In the genomic region with DNA sequence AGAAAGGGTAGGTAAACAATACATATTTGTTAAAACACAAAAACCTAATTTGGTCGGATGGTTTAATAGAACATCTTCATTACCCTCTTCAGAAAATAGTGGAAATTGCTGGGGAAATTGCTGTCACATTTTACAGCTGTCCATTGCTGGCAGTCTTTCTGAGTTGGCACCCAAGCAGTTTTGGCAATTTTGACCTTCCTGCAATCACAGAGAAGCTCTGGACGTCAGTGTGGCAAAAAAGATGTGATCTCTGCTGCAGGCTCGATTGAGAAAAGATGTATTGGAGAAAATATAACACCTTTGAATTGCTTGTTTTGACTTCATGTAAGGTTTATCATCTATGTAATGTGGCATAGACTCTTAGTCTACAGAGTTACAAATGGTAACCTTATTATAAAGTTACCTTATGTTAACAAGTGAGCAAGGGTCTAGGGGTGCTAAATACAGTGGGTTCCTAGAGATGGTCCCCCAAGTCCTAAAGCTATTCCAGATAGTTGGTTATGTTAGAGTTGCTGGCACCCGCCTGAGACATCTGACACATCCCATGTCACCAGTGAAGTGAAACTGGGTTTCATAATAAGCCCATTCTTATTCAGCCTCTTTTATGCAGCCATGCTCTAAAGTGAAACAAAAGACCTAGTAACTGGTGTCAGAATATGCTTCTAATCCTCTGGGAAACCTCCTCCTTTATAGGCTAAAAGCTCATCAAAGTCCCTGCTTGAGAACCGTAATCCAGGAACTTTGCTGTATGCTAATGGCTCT, we compare ENCODE assay signal across 13 cellular contexts. TPM values are rescaled to one million over a fixed set of nuclear protein-coding genes. Genes with fewer than 3 reads are reported as not detected.
A peak's percentile ranks its signal among the peaks of the same experiment; 100 is the strongest.
DNase-seq lines count a peak whose midpoint lies in the region; ATAC-seq and TF ChIP-seq lines count a peak whose summit lies in the region.
"Had no signal": no experiment of that assay in that cellular context is flagged by ENCODE, and none has a peak within 500 bp of the region (broad histone marks: within the 10 kb centered on the region; RNA-seq: fewer than 3 reads in every experiment).

No MANE protein-coding gene starts in this region.

- peaks cover 7% of the 10 kb centered on the region for H3K36me3 Mint-ChIP-seq in activated naive CD4-positive, alpha-beta T cell treated with anti-CD3 and anti-CD28 coated beads for 36 hours (ENCODE audit: low read depth)

- H3K27me3 Mint-ChIP-seq in activated naive CD4-positive, alpha-beta T cell treated with anti-CD3 and anti-CD28 coated beads for 36 hours (ENCODE audit: low read depth) = no peaks in the 10 kb centered on the region

- H3K36me3 ChIP-seq in right atrium auricular region (no peaks in the 10 kb centered on the region), upper lobe of right lung (no peaks in the 10 kb centered on the region)
- H3K36me3 ChIP-seq: transverse colon had no signal

- H3K4me1 Mint-ChIP-seq in activated naive CD4-positive, alpha-beta T cell treated with anti-CD3 and anti-CD28 coated beads for 36 hours (ENCODE audit: low read depth) = peaks cover 53% of the 10 kb centered on the region

- CTCF ChIA-PET in activated naive CD4-positive, alpha-beta T cell treated with anti-CD3 and anti-CD28 coated beads for 36 hours (lab: Charles Lee) = interaction anchor here (1.1 kb wide), 1 partner anchor 14 kb away, joined by 3 read pairs; no protein-coding TSS in a partner anchor

- no peak overlapping the region for H3K4me3 ChIP-seq in right atrium auricular region
- no peak overlapping the region for H3K4me3 ChIP-seq in upper lobe of right lung
- H3K4me3 ChIP-seq: transverse colon had no signal

- H3K9me3 Mint-ChIP-seq in activated naive CD4-positive, alpha-beta T cell treated with anti-CD3 and anti-CD28 coated beads for 36 hours = no peaks in the 10 kb centered on the region

- ATAC-seq in Right ventricle myocardium inferior (peak; percentile 30), HG02943 (IDR thresholded peaks at IDR 0.05; ENCODE audit: low read depth, unreplicated experiment) (peak; percentile 65), upper lobe of right lung (peak; percentile 64), HG02885 (IDR thresholded peaks at IDR 0.05; ENCODE audit: poor library complexity, unreplicated experiment) (no peak)

- H3K4me3 Mint-ChIP-seq in activated naive CD4-positive, alpha-beta T cell treated with anti-CD3 and anti-CD28 coated beads for 36 hours = no peak overlapping the region

- H3K27me3 ChIP-seq in right atrium auricular region (no peaks in the 10 kb centered on the region), upper lobe of right lung (no peaks in the 10 kb centered on the region)
- H3K27me3 ChIP-seq: transverse colon had no signal

- H3K9me3 ChIP-seq in right atrium auricular region (no peaks in the 10 kb centered on the region), upper lobe of right lung (no peaks in the 10 kb centered on the region)
- H3K9me3 ChIP-seq: transverse colon had no signal

- H3K27ac Mint-ChIP-seq in activated naive CD4-positive, alpha-beta T cell treated with anti-CD3 and anti-CD28 coated beads for 36 hours = no peak overlapping the region

- H3K27ac ChIP-seq in right atrium auricular region (no peak overlapping the region), angular gyrus (ENCODE audit: low read depth, low read length) (peak overlapping the region; percentile 37), upper lobe of right lung (no peak overlapping the region)
- H3K27ac ChIP-seq: transverse colon had no signal

- intact Hi-C loops in Right ventricle myocardium inferior (cut with DNase I) (no loop called here), upper lobe of right lung (cut with DNase I) (no loop called here)
- intact Hi-C loops in activated naive CD4-positive, alpha-beta T cell treated with anti-CD3 and anti-CD28 coated beads for 36 hours (cut with micrococcal nuclease) = loop anchor here (10.0 kb wide), 1 partner anchor 1845 kb away; a partner anchor contains a TSS

- H3K4me1 ChIP-seq in right atrium auricular region (peaks cover 0 to 12% of the 10 kb centered on the region in 2 donors), upper lobe of right lung (peaks cover 9% of the 10 kb centered on the region)

- TF ChIP-seq CTCF in right atrium auricular region (IDR thresholded peaks at IDR 0.05) (no peak), upper lobe of right lung (IDR thresholded peaks at IDR 0.05) (no peak)

- no peak for DNase-seq in Right ventricle myocardium inferior (ENCODE audit: missing footprints)
- no peak for DNase-seq in right atrium auricular region (ENCODE audit: low spot score)
- DNase-seq in upper lobe of right lung = no peak
- no peak for DNase-seq in activated naive CD4-positive, alpha-beta T cell treated with anti-CD3 and anti-CD28 coated beads for 36 hours
- no peak for DNase-seq in NCI-H69 (lab: John Stamatoyannopoulos, UW)
- DNase-seq: activated CD8-positive, alpha-beta memory T cell treated with anti-CD3 and anti-CD28 coated beads for 24 hours; GF-D8; NCI-H2171; stimulated activated CD4-positive, alpha-beta T cell treated with anti-CD3 and anti-CD28 coated beads, Interleukin-4, amount 100 ng/mL, for 1 hour; transverse colon had no signal

RNA-seq across cellular contexts. Expression of a gene that starts 14.0 kb away (rescaled TPM):
- 75.3 TPM for total RNA-seq in Right ventricle myocardium inferior
- 10 to 100 TPM; 30.8 to 41.4 TPM for total RNA-seq in right atrium auricular region
- total RNA-seq in upper lobe of right lung = 89.8 TPM
- total RNA-seq in activated naive CD4-positive, alpha-beta T cell treated with anti-CD3 and anti-CD28 coated beads for 36 hours = 10 to 100 TPM; 66.0 to 66.6 TPM
